Comparison of ENCODE assay signal across 20 cellular contexts in genomic region chr1:206914138-206914537, GRCh38. TPM values are rescaled to one million over a fixed set of nuclear protein-coding genes. Genes with fewer than 3 reads are reported as not detected.
"Had no signal": no experiment of that assay in that cellular context is flagged by ENCODE, and none has a peak within 500 bp of the region (broad histone marks: within the 10 kb centered on the region; RNA-seq: fewer than 3 reads in every experiment).

No MANE protein-coding gene starts in this region.

- H3K36me3 ChIP-seq: adrenal gland, colonic mucosa, esophagus squamous epithelium, SJSA1 had no signal

- H3K4me1 Mint-ChIP-seq: neural crest cell, WTC11 had no signal

- H3K27ac ChIP-seq: adrenal gland, colonic mucosa, esophagus squamous epithelium, psoas muscle, SJSA1 had no signal

- H3K27ac Mint-ChIP-seq: WTC11 had no signal

- H3K4me3 Mint-ChIP-seq: neural crest cell, WTC11 had no signal

- H3K9me3 Mint-ChIP-seq: neural crest cell, WTC11 had no signal

- H3K27me3 ChIP-seq: colonic mucosa, SJSA1 had no signal

- ATAC-seq: left ventricle myocardium superior, psoas muscle, sciatic nerve, WTC11 had no signal

- DNase-seq: activated CD4-positive, alpha-beta T cell treated with anti-CD3 and anti-CD28 coated beads, Interleukin-2, amount 50 U/mL, for 1 hour; activated gamma-delta T cell treated with Interleukin-2 at 50 U/mL for 16 hours; adrenal gland; colonic mucosa; esophagus squamous epithelium; hippocampal formation; left ventricle myocardium superior; mesenchymal stem cell; psoas muscle; T-helper 2 cell had no signal

- H3K9me3 ChIP-seq: adrenal gland, colonic mucosa, esophagus squamous epithelium, psoas muscle, SJSA1 had no signal

- H3K4me3 ChIP-seq: adrenal gland, colonic mucosa, esophagus squamous epithelium, psoas muscle, SJSA1 had no signal

- H3K36me3 Mint-ChIP-seq: WTC11 had no signal

RNA-seq across cellular contexts. Expression of gene FCMR, which starts 7.6 kb away (rescaled TPM):
- total RNA-seq: neural crest cell, osteoblast had no signal

RNA-seq across cellular contexts. Expression of gene IL24, which starts 16.9 kb away (rescaled TPM):
- total RNA-seq: adrenal gland, cardiac septum, colonic mucosa, esophagus squamous epithelium, glomerular endothelial cell, kidney, left ventricle myocardium superior, neural crest cell, osteoblast, sciatic nerve, ureter, WTC11 had no signal
- polyA plus RNA-seq: adrenal gland had no signal

RNA-seq across cellular contexts. Expression of gene PIGR, which starts 32.1 kb away (rescaled TPM):
- total RNA-seq: fibroblast of villous mesenchyme, glomerular endothelial cell, left ventricle myocardium superior, neural crest cell, osteoblast, SJSA1 had no signal

RNA-seq across cellular contexts. Expression of gene IL20, which starts 48.7 kb away (rescaled TPM):
- total RNA-seq: cardiac septum, colonic mucosa, glomerular endothelial cell, kidney, left ventricle myocardium superior, neural crest cell, osteoblast, sciatic nerve, ureter, WTC11 had no signal
- polyA plus RNA-seq: psoas muscle had no signal

RNA-seq across cellular contexts. Expression of gene FCAMR, which starts 56.1 kb away (rescaled TPM):
- total RNA-seq: adrenal gland, cardiac septum, esophagus squamous epithelium, fibroblast of villous mesenchyme, glomerular endothelial cell, left ventricle myocardium superior, neural crest cell, osteoblast, psoas muscle, sciatic nerve, SJSA1, ureter, WTC11 had no signal
- polyA plus RNA-seq: adrenal gland, psoas muscle had no signal
